ENCODE assay signal across 8 cellular contexts in genomic region chr1:204505674-204506073, GRCh38. TPM values are rescaled to one million over a fixed set of nuclear protein-coding genes. Genes with fewer than 3 reads are reported as not detected.
DNase-seq lines count a peak whose midpoint lies in the region; ATAC-seq, FAIRE-seq and TF ChIP-seq lines count a peak whose summit lies in the region.

No MANE protein-coding gene starts in this region.

- ATAC-seq in GM18511 (IDR thresholded peaks at IDR 0.05; ENCODE audit: unreplicated experiment), result no peak

- TF ChIP-seq EP300 in esophagus muscularis mucosa (IDR thresholded peaks at IDR 0.05) (no peak), sigmoid colon (IDR thresholded peaks at IDR 0.05) (no peak)

- H3K27me3 ChIP-seq in esophagus muscularis mucosa (no peaks in the 10 kb centered on the region), sigmoid colon (no peaks in the 10 kb centered on the region), small intestine (ENCODE audit: control insufficient read depth in 2 of 2, insufficient read depth in 2 of 2, low read length in 2 of 2) (no peaks in the 10 kb centered on the region)

- no peak for TF ChIP-seq POLR2A in esophagus muscularis mucosa (IDR thresholded peaks at IDR 0.05; ENCODE audit: low read depth)
- no peak for TF ChIP-seq POLR2A in sigmoid colon (IDR thresholded peaks at IDR 0.05)

- H3K27ac ChIP-seq in RWPE1 (peak overlapping the region; percentile 85), esophagus muscularis mucosa (replicated peaks in 1 of 4) (peak overlapping the region; percentile 87 to 90 (median 88)), sigmoid colon (peak overlapping the region; percentile 83 to 93 (median 89)), small intestine (ENCODE audit: low read depth in 1 of 2, low read length in 1 of 2) (no peak overlapping the region)

- peak overlapping the region; percentile 52; the same call in 1 of the 2 replicates for H3K4me3 ChIP-seq in GM12864 (ENCODE audit: low read depth, low read length)
- peak overlapping the region; percentile 54 to 66 (median 60) for H3K4me3 ChIP-seq in esophagus muscularis mucosa
- H3K4me3 ChIP-seq in sigmoid colon, result peak overlapping the region in 3 of 4 donors; percentile 41 to 56 (median 52)
- H3K4me3 ChIP-seq in small intestine (ENCODE audit: low read depth in 1 of 2, low read length in 2 of 2), result peak overlapping the region in 1 of 2 donors; percentile 42

- no peak for DNase-seq in GM12864 (ENCODE audit: low read depth)
- DNase-seq in RWPE1 (ENCODE audit: low spot score), result no peak
- DNase-seq in esophagus muscularis mucosa (ENCODE audit: extremely low spot score), result no peak
- no peak for DNase-seq in sigmoid colon
- DNase-seq in germinal center (ENCODE audit: low spot score), result no peak
- no peak for DNase-seq in small intestine
- no peak for DNase-seq in foreskin melanocyte

- CTCF ChIA-PET in RWPE1 (lab: Yijun Ruan, JAX), result interaction anchor here (0.5 to 3.5 kb wide), 13 partner anchors 9 to 408 kb away, joined by 3 to 28 read pairs (median 4); partner anchors contain the start of gene PIK3C2B

- no peaks in the 10 kb centered on the region for H3K9me3 ChIP-seq in esophagus muscularis mucosa
- H3K9me3 ChIP-seq in sigmoid colon, result no peaks in the 10 kb centered on the region
- no peaks in the 10 kb centered on the region for H3K9me3 ChIP-seq in small intestine (ENCODE audit: control insufficient read depth, low read depth)

- H3K36me3 ChIP-seq in esophagus muscularis mucosa (no peaks in the 10 kb centered on the region), sigmoid colon (no peaks in the 10 kb centered on the region), small intestine (ENCODE audit: control insufficient read depth in 2 of 2, insufficient read depth in 2 of 2, low read length in 2 of 2) (no peaks in the 10 kb centered on the region)

- TF ChIP-seq CTCF in GM12864 (IDR thresholded peaks at IDR 0.05; ENCODE audit: low read depth, low read length, missing control alignments), result no peak
- TF ChIP-seq CTCF in RWPE1 (conservative IDR thresholded peaks at IDR 0.05; ENCODE audit: low read depth), result no peak
- no peak for TF ChIP-seq CTCF in esophagus muscularis mucosa (IDR thresholded peaks at IDR 0.05)
- TF ChIP-seq CTCF in sigmoid colon (IDR thresholded peaks at IDR 0.05), result no peak

- H3K4me1 ChIP-seq in esophagus muscularis mucosa, result peaks cover 7 to 25% (median 22%) of the 10 kb centered on the region in 4 donors
- peaks cover 0 to 17% (median 5%) of the 10 kb centered on the region in 4 donors for H3K4me1 ChIP-seq in sigmoid colon
- no peaks in the 10 kb centered on the region for H3K4me1 ChIP-seq in small intestine (ENCODE audit: control insufficient read depth in 2 of 2, insufficient read depth in 1 of 2, low read depth in 1 of 2, low read length in 1 of 2)

- FAIRE-seq in small intestine (lab: Jason Lieb, UNC), result no peak

- POLR2A ChIA-PET in RWPE1 (lab: Yijun Ruan, JAX; ENCODE audit: low non-redundant PET), result interaction anchor here (1.1 kb wide), 1 partner anchor 11 kb away, joined by 3 read pairs; the partner anchor contains the start of gene MDM4

- intact Hi-C loops in esophagus muscularis mucosa (cut with DNase I) (no loop called here), sigmoid colon (cut with DNase I) (no loop called here)

RNA-seq across cellular contexts. Expression of gene MDM4, which starts 10.5 kb away (rescaled TPM):
- total RNA-seq in esophagus muscularis mucosa, result 10 to 100 TPM; 21.6 to 51.1 (median 28.5) TPM
- total RNA-seq in sigmoid colon, result 10 to 100 TPM; 48.2 to 82.0 (median 53.1) TPM
- polyA plus RNA-seq in sigmoid colon, result 10 to 100 TPM in 1 of 3 donors, 1 to 10 TPM in 2; 1.2 to 14.9 (median 1.8) TPM
- polyA plus RNA-seq in small intestine, result 1 to 10 TPM; 4.1 to 7.2 (median 6.0) TPM

RNA-seq across cellular contexts. Expression of gene PIK3C2B, which starts 11.1 kb away (rescaled TPM):
- total RNA-seq in esophagus muscularis mucosa, result 10 to 100 TPM; 10.8 to 15.8 (median 13.6) TPM
- 10 to 100 TPM in 3 of 4 donors, 1 to 10 TPM in 1; 9.2 to 29.9 (median 16.0) TPM for total RNA-seq in sigmoid colon
- 10 to 100 TPM; 11.4 to 47.6 (median 17.1) TPM for polyA plus RNA-seq in sigmoid colon
- polyA plus RNA-seq in small intestine, result 10 to 100 TPM in 2 of 3 donors, 1 to 10 TPM in 1; 8.1 to 23.7 (median 11.2) TPM

Comparison
In these comparisons a context has a peak if more than half of its experiments do, and no peak if none do; other contexts are left out.
1. H3K27ac ChIP-seq: peak in RWPE1 (single experiment), esophagus muscularis mucosa (4 of 4) and sigmoid colon (4 of 4); none in small intestine (0 of 2).